6 cellular contexts compared by ENCODE assay signal in genomic region chr6:41071501-41071922, GRCh38. TPM values are rescaled to one million over a fixed set of nuclear protein-coding genes. Genes with fewer than 3 reads are reported as not detected.
DNase-seq lines count a peak whose midpoint lies in the region; ATAC-seq lines count a peak whose summit lies in the region.

No MANE protein-coding gene starts in this region.

- no peaks in the 10 kb centered on the region for H3K27me3 Mint-ChIP-seq in activated naive CD8-positive, alpha-beta T cell treated with anti-CD3 and anti-CD28 coated beads for 36 hours

- DNase-seq in activated T-cell treated with anti-CD3 and anti-CD28 coated beads for 4 hours (peak; percentile 48), T-helper 9 cell (no peak)
- DNase-seq in activated T-cell treated with anti-CD3 and anti-CD28 coated beads, Interleukin-2, amount 50 U/mL, for 1 hour: no peak
- DNase-seq in activated naive CD8-positive, alpha-beta T cell treated with anti-CD3 and anti-CD28 coated beads for 36 hours: no peak

- H3K4me3 ChIP-seq in mononuclear cell (ENCODE audit: low read length): peak overlapping the region; percentile 91

- no peak for ATAC-seq in GM21360 (IDR thresholded peaks at IDR 0.05; ENCODE audit: unreplicated experiment)

- H3K9me3 ChIP-seq in mononuclear cell (ENCODE audit: low read depth, low read length): no peaks in the 10 kb centered on the region

- peak overlapping the region; percentile 98 for H3K27ac Mint-ChIP-seq in activated naive CD8-positive, alpha-beta T cell treated with anti-CD3 and anti-CD28 coated beads for 36 hours

- peak overlapping the region; percentile 94 for H3K4me3 Mint-ChIP-seq in activated naive CD8-positive, alpha-beta T cell treated with anti-CD3 and anti-CD28 coated beads for 36 hours

- no peaks in the 10 kb centered on the region for H3K27me3 ChIP-seq in mononuclear cell (ENCODE audit: insufficient read depth, low read length)

- peaks cover 31% of the 10 kb centered on the region for H3K36me3 Mint-ChIP-seq in activated naive CD8-positive, alpha-beta T cell treated with anti-CD3 and anti-CD28 coated beads for 36 hours

- no peaks in the 10 kb centered on the region for H3K9me3 Mint-ChIP-seq in activated naive CD8-positive, alpha-beta T cell treated with anti-CD3 and anti-CD28 coated beads for 36 hours

- peaks cover 30% of the 10 kb centered on the region for H3K4me1 ChIP-seq in mononuclear cell (ENCODE audit: insufficient read depth, low read length)

- peaks cover 45% of the 10 kb centered on the region for H3K4me1 Mint-ChIP-seq in activated naive CD8-positive, alpha-beta T cell treated with anti-CD3 and anti-CD28 coated beads for 36 hours

RNA-seq across cellular contexts. Expression of gene OARD1, which starts 0.6 kb away (rescaled TPM):
- total RNA-seq in activated naive CD8-positive, alpha-beta T cell treated with anti-CD3 and anti-CD28 coated beads for 36 hours: 10 to 100 TPM; 43.7 to 44.2 TPM
- 28.2 TPM for total RNA-seq in mononuclear cell

RNA-seq across cellular contexts. Expression of gene NFYA, which starts 1.3 kb away (rescaled TPM):
- 10 to 100 TPM; 24.5 to 25.4 TPM for total RNA-seq in activated naive CD8-positive, alpha-beta T cell treated with anti-CD3 and anti-CD28 coated beads for 36 hours
- 16.6 TPM for total RNA-seq in mononuclear cell

RNA-seq across cellular contexts. Expression of gene APOBEC2, which starts 18.5 kb away (rescaled TPM):
- not detected for total RNA-seq in activated naive CD8-positive, alpha-beta T cell treated with anti-CD3 and anti-CD28 coated beads for 36 hours
- not detected for total RNA-seq in mononuclear cell

RNA-seq across cellular contexts. Expression of gene TSPO2, which starts 29.2 kb away (rescaled TPM):
- not detected for total RNA-seq in activated naive CD8-positive, alpha-beta T cell treated with anti-CD3 and anti-CD28 coated beads for 36 hours
- total RNA-seq in mononuclear cell: not detected

RNA-seq across cellular contexts. Expression of gene UNC5CL, which starts 32.5 kb away (rescaled TPM):
- 1 to 10 TPM; 1.3 to 1.7 TPM for total RNA-seq in activated naive CD8-positive, alpha-beta T cell treated with anti-CD3 and anti-CD28 coated beads for 36 hours
- 1.2 TPM for total RNA-seq in mononuclear cell
